ENCODE assay signal across 22 cellular contexts in the genomic region with DNA sequence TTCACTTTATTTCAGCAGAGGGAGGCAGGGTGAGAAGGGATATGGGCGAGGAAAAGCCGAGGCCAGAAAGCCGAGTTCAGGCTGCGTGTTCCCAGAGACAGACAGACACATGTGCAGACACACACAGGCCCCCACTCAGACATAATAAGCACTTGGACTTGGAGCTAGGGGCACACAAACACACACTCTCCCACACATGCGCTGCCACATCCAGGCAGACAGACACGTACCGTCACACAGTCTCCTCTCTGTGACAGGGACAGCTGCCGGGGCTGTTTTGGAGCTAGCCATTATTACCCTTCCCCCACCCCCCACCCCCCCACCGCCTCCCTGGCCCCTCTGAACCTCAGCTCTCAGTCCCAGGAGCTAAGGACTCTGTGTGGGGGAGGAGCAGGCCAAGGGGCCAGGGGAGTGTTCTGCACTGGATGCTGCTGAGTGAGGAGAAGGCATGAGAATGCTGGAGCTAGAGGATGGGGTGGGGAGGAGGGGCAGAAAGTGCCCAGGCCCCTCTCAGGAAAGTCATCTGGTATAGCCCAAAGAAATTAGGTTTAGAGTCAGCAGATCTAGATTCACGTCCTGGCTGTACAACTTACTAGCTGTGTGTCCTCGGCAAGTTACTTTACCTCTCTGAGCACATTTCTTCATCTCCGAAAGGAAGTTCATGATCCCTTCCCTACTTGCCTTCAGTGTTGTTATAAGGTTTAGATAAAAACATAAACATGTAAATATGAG. TPM values are rescaled to one million over a fixed set of nuclear protein-coding genes. Genes with fewer than 3 reads are reported as not detected.
"Had no signal": no experiment of that assay in that cellular context is flagged by ENCODE, and none has a peak within 500 bp of the region (broad histone marks: within the 10 kb centered on the region; RNA-seq: fewer than 3 reads in every experiment).

No MANE protein-coding gene starts in this region.

- H3K4me3 ChIP-seq: body of pancreas, coronary artery, esophagus squamous epithelium had no signal

- H3K9me3 ChIP-seq: body of pancreas, esophagus squamous epithelium had no signal

- DNase-seq: activated CD4-positive, alpha-beta memory T cell treated with anti-CD3 and anti-CD28 coated beads, Interleukin-2, amount 10 ng/mL, durations not matched to agents 7 days and 5 days; activated CD4-positive, alpha-beta T cell treated with anti-CD3 and anti-CD28 coated beads for 36 hours; activated effector memory CD4-positive, alpha-beta T cell treated with anti-CD3 and anti-CD28 coated beads, Interleukin-2, amount 50 U/mL, for 16 hours; activated T-cell treated with anti-CD3 and anti-CD28 coated beads, Interleukin-2, amount 50 U/mL, for 48 hours; amniotic stem cell; body of pancreas; esophagus squamous epithelium; hippocampal formation; stimulated activated CD4-positive, alpha-beta T cell treated with anti-CD3 and anti-CD28 coated beads, Interleukin-12 subunit alpha, Interleukin-12 subunit beta, amount 100 ng/mL, for 4 hours; stimulated activated CD4-positive, alpha-beta T cell treated with anti-CD3 and anti-CD28 coated beads, Interleukin-2, amount 100 ng/mL, for 24 hours; T-helper 17 cell had no signal

- H3K36me3 ChIP-seq: esophagus squamous epithelium had no signal

- ATAC-seq: activated CD4-positive, alpha-beta T cell treated with anti-CD3 and anti-CD28 coated beads for 36 hours; activated naive CD4-positive, alpha-beta T cell treated with anti-CD3 and anti-CD28 coated beads, Interleukin-2, amount 50 U/mL, for 72 hours; body of pancreas; sciatic nerve; stimulated activated effector memory CD8-positive, alpha-beta T cell treated with anti-CD3 and anti-CD28 coated beads, Interleukin-12 subunit alpha, Interleukin-12 subunit beta, amount 100 ng/mL, for 72 hours; T-helper 17 cell had no signal

- H3K27ac ChIP-seq: body of pancreas, coronary artery, esophagus squamous epithelium had no signal

- FAIRE-seq: endothelial cell of umbilical vein had no signal

RNA-seq across cellular contexts. Expression of a gene that starts 6.3 kb away (rescaled TPM):
- total RNA-seq: activated CD4-positive, alpha-beta memory T cell treated with anti-CD3 and anti-CD28 coated beads, Interleukin-2, amount 10 ng/mL, durations not matched to agents 7 days and 5 days; activated naive CD4-positive, alpha-beta T cell treated with anti-CD3 and anti-CD28 coated beads, Interleukin-2, amount 50 U/mL, for 72 hours; body of pancreas; endothelial cell of umbilical vein; esophagus squamous epithelium; fibroblast of villous mesenchyme; liver; mesenteric fat pad; sciatic nerve; T-helper 17 cell had no signal
- polyA plus RNA-seq: endothelial cell of umbilical vein, liver, neural cell had no signal

RNA-seq across cellular contexts. Expression of a gene that starts 8.9 kb away (rescaled TPM):
- total RNA-seq: activated CD4-positive, alpha-beta memory T cell treated with anti-CD3 and anti-CD28 coated beads, Interleukin-2, amount 10 ng/mL, durations not matched to agents 7 days and 5 days; body of pancreas; endothelial cell of umbilical vein; esophagus squamous epithelium; pulmonary artery endothelial cell; sciatic nerve; T-helper 17 cell; urinary bladder had no signal
- polyA plus RNA-seq: endothelial cell of umbilical vein, liver, neural cell had no signal
